19 cellular contexts compared by ENCODE assay signal in genomic region chr2:116669782-116670181, GRCh38.
DNase-seq lines count a peak whose midpoint lies in the region; ATAC-seq and TF ChIP-seq lines count a peak whose summit lies in the region.
"Had no signal": no experiment of that assay in that cellular context is flagged by ENCODE, and none has a peak within 500 bp of the region (broad histone marks: within the 10 kb centered on the region; RNA-seq: fewer than 3 reads in every experiment).

No MANE protein-coding gene starts in this region.

- H3F3A ChIP-seq in PC-3 (ENCODE audit: low read length, unreplicated experiment) (no peaks in the 10 kb centered on the region), neural progenitor cell (ENCODE audit: low read depth) (no peaks in the 10 kb centered on the region)

- H3K9me3 Mint-ChIP-seq in neural progenitor cell = no peaks in the 10 kb centered on the region

- DNase-seq in PC-3 (peak; percentile 74), astrocyte of the spinal cord (ENCODE audit: low read depth, low spot score) (peak; percentile 12), epithelial cell of esophagus (ENCODE audit: low read depth) (peak; percentile 24), COR-L47 (lab: John Stamatoyannopoulos, UW) (no peak), GM19240 (ENCODE audit: insufficient read length, low spot score) (no peak), right atrium auricular region (ENCODE audit: low spot score) (no peak), neural progenitor cell (ENCODE audit: low spot score) (no peak)
- DNase-seq: BE2C; CD4-positive, CD25-positive, alpha-beta regulatory T cell; DMS 273 treated with DMSO at 0.1 percent for 48 hours; Karpas-422; NCI-H1694; NCI-H2081; NCI-H2171 treated with DMSO at 0.1 percent for 48 hours; NCI-H524 treated with DMSO at 0.1 percent for 48 hours; OCI-M1; RPMI8226; SIG-M5; SK-N-SH had no signal

- H4K20me1 ChIP-seq in PC-3 (ENCODE audit: low read length) (no peaks in the 10 kb centered on the region), neural progenitor cell (ENCODE audit: low read depth) (no peaks in the 10 kb centered on the region)

- H3K79me2 ChIP-seq in PC-3 (ENCODE audit: low read length) = no peaks in the 10 kb centered on the region
- no peaks in the 10 kb centered on the region for H3K79me2 ChIP-seq in neural progenitor cell (ENCODE audit: low read depth)

- POLR2A ChIA-PET in PC-3 (lab: Charles Lee; ENCODE audit: unreplicated experiment) = no interaction called here

- H3K9ac ChIP-seq in PC-3 (ENCODE audit: low read length) (no peak overlapping the region), neural progenitor cell (no peak overlapping the region)
- H3K9ac ChIP-seq: SK-N-SH had no signal

- H3K4me2 ChIP-seq in PC-3 (ENCODE audit: low read length) (0 out of 2 replicates have a peak overlapping the region, but pooled peaks have one; percentile 42), neural progenitor cell (no peak overlapping the region)
- H3K4me2 ChIP-seq: SK-N-SH had no signal

- H2AFZ ChIP-seq in PC-3 (ENCODE audit: low read length) (0 out of 2 replicates have a peak overlapping the region, but pooled peaks have one; percentile 23), neural progenitor cell (replicated peaks) (no peak overlapping the region)

- no peaks in the 10 kb centered on the region for H3K9me3 ChIP-seq in PC-3 (ENCODE audit: low read length)
- no peaks in the 10 kb centered on the region for H3K9me3 ChIP-seq in right atrium auricular region
- H3K9me3 ChIP-seq in neural progenitor cell (ENCODE audit: low read depth) = no peaks in the 10 kb centered on the region
- H3K9me3 ChIP-seq: BE2C had no signal

- no peaks in the 10 kb centered on the region for H3K9me2 ChIP-seq in PC-3 (replicated peaks; ENCODE audit: low read length)

- H3K27me3 Mint-ChIP-seq in neural progenitor cell (ENCODE audit: insufficient read depth, low read depth) = no peaks in the 10 kb centered on the region
- H3K27me3 Mint-ChIP-seq: CD4-positive, CD25-positive, alpha-beta regulatory T cell had no signal

- H3K4me3 ChIP-seq in PC-3 (ENCODE audit: low read length) (no peak overlapping the region), astrocyte of the spinal cord (ENCODE audit: low read depth, low read length) (no peak overlapping the region), epithelial cell of esophagus (ENCODE audit: low read length) (no peak overlapping the region), right atrium auricular region (no peak overlapping the region), neural progenitor cell (no peak overlapping the region)

- H3K4me3 Mint-ChIP-seq in neural progenitor cell = no peak overlapping the region
- H3K4me3 Mint-ChIP-seq: CD4-positive, CD25-positive, alpha-beta regulatory T cell had no signal

- no peaks in the 10 kb centered on the region for H3K4me1 Mint-ChIP-seq in neural progenitor cell
- H3K4me1 Mint-ChIP-seq: CD4-positive, CD25-positive, alpha-beta regulatory T cell had no signal

- TF ChIP-seq CTCF in PC-3 (conservative IDR thresholded peaks at IDR 0.05; ENCODE audit: low read depth, low read length) (no peak), astrocyte of the spinal cord (IDR thresholded peaks at IDR 0.05; ENCODE audit: low read depth, low read length) (no peak), epithelial cell of esophagus (IDR thresholded peaks at IDR 0.05; ENCODE audit: insufficient read depth, low read depth, low read length, missing control alignments) (no peak), right atrium auricular region (IDR thresholded peaks at IDR 0.05) (no peak), neural progenitor cell (IDR thresholded peaks at IDR 0.05) (no peak)

- in situ Hi-C loops in astrocyte of the spinal cord (cut with HindIII; ENCODE audit: low sequenced_read_pairs) = no loop called here

- intact Hi-C loops in PC-3 (cut with micrococcal nuclease) = no loop called here

- no peaks in the 10 kb centered on the region for H3K36me3 ChIP-seq in PC-3 (ENCODE audit: low read depth, low read length)
- H3K36me3 ChIP-seq in right atrium auricular region = no peaks in the 10 kb centered on the region
- H3K36me3 ChIP-seq in neural progenitor cell = no peaks in the 10 kb centered on the region
- H3K36me3 ChIP-seq: BE2C had no signal

- CTCF ChIA-PET in PC-3 (lab: Charles Lee) = no interaction called here

- H3K27me3 ChIP-seq in PC-3 (ENCODE audit: low read length) (no peaks in the 10 kb centered on the region), right atrium auricular region (no peaks in the 10 kb centered on the region), neural progenitor cell (no peaks in the 10 kb centered on the region)
- H3K27me3 ChIP-seq: BE2C had no signal

- H3K4me1 ChIP-seq in PC-3 (ENCODE audit: insufficient read depth, low read length) (peaks cover 27% of the 10 kb centered on the region), right atrium auricular region (no peaks in the 10 kb centered on the region), neural progenitor cell (no peaks in the 10 kb centered on the region)
- H3K4me1 ChIP-seq: BE2C had no signal

- peak overlapping the region; percentile 64 for H3K27ac ChIP-seq in PC-3 (ENCODE audit: low read length)
- no peak overlapping the region for H3K27ac ChIP-seq in right atrium auricular region
- H3K27ac ChIP-seq in neural progenitor cell = no peak overlapping the region

- no peak for ATAC-seq in PC-3

- BruUV-seq in PC-3 (replicated peaks; lab: Mats Ljungman, UMichigan) = no TSS peak

- no peak overlapping the region for H3K27ac Mint-ChIP-seq in neural progenitor cell

- H3K36me3 Mint-ChIP-seq in neural progenitor cell = no peaks in the 10 kb centered on the region
- H3K36me3 Mint-ChIP-seq: CD4-positive, CD25-positive, alpha-beta regulatory T cell had no signal

Comparison
In these comparisons a context has a peak if more than half of its experiments do, and no peak if none do; other contexts are left out.
1. DNase-seq: peak in PC-3 (single experiment), astrocyte of the spinal cord (single experiment) and epithelial cell of esophagus (single experiment); none in COR-L47 (single experiment), GM19240 (single experiment), right atrium auricular region (single experiment) and neural progenitor cell (single experiment).